ENCODE assay signal across 8 cellular contexts in the genomic region with DNA sequence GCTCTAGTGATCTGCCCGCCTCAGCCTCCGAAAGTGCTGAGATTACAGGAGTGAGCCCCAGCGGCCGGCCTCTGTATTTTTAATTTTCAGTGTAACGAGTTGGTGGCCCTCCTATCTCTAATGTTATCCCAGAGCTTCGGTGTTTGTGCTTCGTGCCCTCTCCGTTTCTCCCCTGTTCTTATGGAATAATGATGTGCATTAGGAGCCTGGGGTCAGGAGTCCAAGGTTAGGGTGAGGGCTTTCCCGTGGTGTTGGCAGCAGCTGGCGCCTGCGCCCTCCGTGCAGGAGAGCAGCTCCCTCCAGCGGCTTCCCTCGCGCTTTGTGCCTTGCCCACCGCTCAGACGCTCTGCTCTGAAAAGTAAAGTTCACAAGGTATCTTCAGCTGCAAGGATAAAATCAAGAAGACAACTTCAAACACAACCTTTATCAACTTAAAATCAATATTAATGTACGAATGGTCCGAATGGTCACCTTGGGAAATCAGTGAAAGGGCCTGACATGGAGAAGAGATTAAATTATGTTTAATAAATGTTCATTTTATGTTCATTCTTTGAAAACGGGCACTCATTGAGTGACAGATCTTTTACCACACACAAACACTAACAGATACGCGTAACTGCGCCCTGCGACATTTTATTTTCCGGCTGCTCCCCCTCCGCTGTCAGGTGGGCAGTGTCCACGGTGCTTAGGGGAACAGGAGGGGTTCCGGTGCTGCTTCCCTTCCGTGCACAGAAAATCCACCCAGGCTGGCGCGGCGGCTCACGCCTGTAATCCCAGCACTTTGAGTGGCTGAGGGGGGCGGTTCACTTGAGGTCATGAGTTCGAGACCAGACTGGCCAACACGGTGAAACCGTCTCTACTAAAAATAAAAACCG.
DNase-seq lines count a peak whose midpoint lies in the region; ATAC-seq and TF ChIP-seq lines count a peak whose summit lies in the region.

No MANE protein-coding gene starts in this region.

- H3K27ac ChIP-seq in naive thymus-derived CD4-positive, alpha-beta T cell (ENCODE audit: low read depth, low read length): no peak overlapping the region
- H3K27ac ChIP-seq in transverse colon: peak overlapping the region in 3 of 4 donors; percentile 0 to 86 (median 31)

- no peaks in the 10 kb centered on the region for H3K27me3 Mint-ChIP-seq in Calu3 (ENCODE audit: unreplicated experiment)
- peaks cover 17% of the 10 kb centered on the region for H3K27me3 Mint-ChIP-seq in activated CD8-positive, alpha-beta memory T cell treated with anti-CD3 and anti-CD28 coated beads, Interleukin-2, amount 10 ng/mL, durations not matched to agents 7 days and 5 days
- peaks cover 0 to 47% (median 0%) of the 10 kb centered on the region in 5 donors for H3K27me3 Mint-ChIP-seq in naive thymus-derived CD4-positive, alpha-beta T cell

- H3K4me3 ChIP-seq in epithelial cell of esophagus (ENCODE audit: low read length): no peak overlapping the region
- peak overlapping the region; percentile 8 for H3K4me3 ChIP-seq in naive thymus-derived CD4-positive, alpha-beta T cell (ENCODE audit: low read length)
- peak overlapping the region in 3 of 4 donors; percentile 47 to 59 (median 56) for H3K4me3 ChIP-seq in transverse colon

- peak overlapping the region; percentile 91 for H3K4me3 Mint-ChIP-seq in Calu3 (ENCODE audit: low read depth, unreplicated experiment)
- peak overlapping the region; percentile 45 for H3K4me3 Mint-ChIP-seq in activated CD8-positive, alpha-beta memory T cell treated with anti-CD3 and anti-CD28 coated beads, Interleukin-2, amount 10 ng/mL, durations not matched to agents 7 days and 5 days
- H3K4me3 Mint-ChIP-seq in naive thymus-derived CD4-positive, alpha-beta T cell: peak overlapping the region; percentile 65 to 96 (median 78)

- TF ChIP-seq POLR2A in transverse colon (IDR thresholded peaks at IDR 0.05): no peak

- H3K27me3 ChIP-seq in naive thymus-derived CD4-positive, alpha-beta T cell (ENCODE audit: control insufficient read depth in 2 of 2, insufficient read depth in 2 of 2, low read length in 2 of 2): no peaks in the 10 kb centered on the region
- no peaks in the 10 kb centered on the region for H3K27me3 ChIP-seq in transverse colon

- no peaks in the 10 kb centered on the region for H3K9me3 Mint-ChIP-seq in Calu3 (ENCODE audit: low read depth, unreplicated experiment)
- no peaks in the 10 kb centered on the region for H3K9me3 Mint-ChIP-seq in activated CD8-positive, alpha-beta memory T cell treated with anti-CD3 and anti-CD28 coated beads, Interleukin-2, amount 10 ng/mL, durations not matched to agents 7 days and 5 days (ENCODE audit: low read depth)
- peaks cover 0 to 1% (median 0%) of the 10 kb centered on the region in 11 donors for H3K9me3 Mint-ChIP-seq in naive thymus-derived CD4-positive, alpha-beta T cell

- intact Hi-C loops in Calu3 (cut with micrococcal nuclease; ENCODE audit: unreplicated experiment): no loop called here
- intact Hi-C loops in naive thymus-derived CD4-positive, alpha-beta T cell (cut with micrococcal nuclease): loop anchor here (1.0 to 10.0 kb wide), 4 partner anchors 62 to 804 kb away; a partner anchor contains a TSS
- intact Hi-C loops in transverse colon (cut with DNase I; ENCODE audit: low total_unique reads): no loop called here

- peak; percentile 46 for ATAC-seq in HG03378 (IDR thresholded peaks at IDR 0.05; ENCODE audit: unreplicated experiment)
- ATAC-seq in activated CD8-positive, alpha-beta memory T cell treated with anti-CD3 and anti-CD28 coated beads, Interleukin-2, amount 10 ng/mL, durations not matched to agents 7 days and 5 days: peak; percentile 53
- ATAC-seq in naive thymus-derived CD4-positive, alpha-beta T cell: peak; percentile 62

- whole genome bisulfite sequencing in transverse colon (ENCODE audit: low coverage in 1 of 2), 2 donors: 30 to 42% methylated on average over 11 to 33 of the region's 38 CpGs

- CTCF ChIA-PET in Calu3 (lab: Charles Lee): interaction anchor here (0.7 to 1.8 kb wide), 2 partner anchors 17 to 499 kb away, joined by 4 to 6 read pairs; no protein-coding TSS in a partner anchor
- CTCF ChIA-PET in activated CD8-positive, alpha-beta memory T cell treated with anti-CD3 and anti-CD28 coated beads, Interleukin-2, amount 10 ng/mL, durations not matched to agents 7 days and 5 days (lab: Charles Lee): interaction anchor here (0.9 to 1.9 kb wide), 8 partner anchors 9 to 251 kb away, joined by 3 to 8 read pairs (median 4); no protein-coding TSS in a partner anchor
- CTCF ChIA-PET in naive thymus-derived CD4-positive, alpha-beta T cell (lab: Charles Lee): interaction anchor here (0.7 kb wide), 1 partner anchor 238 kb away, joined by 5 read pairs; no protein-coding TSS in a partner anchor

- TF ChIP-seq EP300 in transverse colon (IDR thresholded peaks at IDR 0.05; ENCODE audit: low read depth): no peak

- POLR2A ChIA-PET in naive thymus-derived CD4-positive, alpha-beta T cell (lab: Charles Lee): no interaction called here

- H3K36me3 ChIP-seq in naive thymus-derived CD4-positive, alpha-beta T cell (ENCODE audit: control insufficient read depth in 2 of 3, insufficient read depth in 3 of 3, low read length in 3 of 3): no peaks in the 10 kb centered on the region
- no peaks in the 10 kb centered on the region for H3K36me3 ChIP-seq in transverse colon

- no peaks in the 10 kb centered on the region for H3K9me3 ChIP-seq in naive thymus-derived CD4-positive, alpha-beta T cell (ENCODE audit: control insufficient read depth in 2 of 3, low read length in 3 of 3)
- H3K9me3 ChIP-seq in transverse colon: no peaks in the 10 kb centered on the region

- DNase-seq in Calu3: peak; percentile 80
- peak; percentile 53 for DNase-seq in activated CD8-positive, alpha-beta memory T cell treated with anti-CD3 and anti-CD28 coated beads, Interleukin-2, amount 10 ng/mL, durations not matched to agents 7 days and 5 days
- peak; percentile 22 for DNase-seq in epithelial cell of esophagus (ENCODE audit: low read depth)
- peak in 8 of 9 donors; percentile 14 to 48 (median 42) for DNase-seq in naive thymus-derived CD4-positive, alpha-beta T cell
- DNase-seq in transverse colon: peak; percentile 83
- DNase-seq in NCI-H2107 treated with DMSO at 0.1 percent for 48 hours (lab: John Stamatoyannopoulos, UW; ENCODE audit: unreplicated experiment): no peak
- no peak for DNase-seq in NCI-H1417 treated with DMSO at 0.1 percent for 48 hours (lab: John Stamatoyannopoulos, UW)

- in situ Hi-C loops in transverse colon (cut with MboI; ENCODE audit: low pct_ligation_motif_present in 1 of 4, low pct_unique_long_range_greater_than_20kb in 1 of 4, low sequenced_read_pairs in 3 of 4): no loop called here

- peak overlapping the region; percentile 77 for H3K27ac Mint-ChIP-seq in Calu3 (ENCODE audit: unreplicated experiment)
- no peak overlapping the region for H3K27ac Mint-ChIP-seq in activated CD8-positive, alpha-beta memory T cell treated with anti-CD3 and anti-CD28 coated beads, Interleukin-2, amount 10 ng/mL, durations not matched to agents 7 days and 5 days
- H3K27ac Mint-ChIP-seq in naive thymus-derived CD4-positive, alpha-beta T cell: peak overlapping the region in 6 of 9 donors; percentile 1 to 71 (median 62)

- no TSS peak for BruUV-seq in Calu3 (replicated peaks; lab: Mats Ljungman, UMichigan)

- peak; percentile 49 for TF ChIP-seq CTCF in Calu3 (IDR thresholded peaks at IDR 0.05; ENCODE audit: unreplicated experiment)
- peak; percentile 37 for TF ChIP-seq CTCF in epithelial cell of esophagus (IDR thresholded peaks at IDR 0.05; ENCODE audit: insufficient read depth, low read depth, low read length, missing control alignments)
- TF ChIP-seq CTCF in transverse colon (IDR thresholded peaks at IDR 0.05): peak; percentile 28 to 50 (median 41)

- H3K4me1 ChIP-seq in naive thymus-derived CD4-positive, alpha-beta T cell (ENCODE audit: control insufficient read depth in 2 of 2, insufficient read depth in 2 of 2, low read length in 2 of 2): peaks cover 5 to 9% of the 10 kb centered on the region in 2 donors
- H3K4me1 ChIP-seq in transverse colon: peaks cover 5 to 15% (median 9%) of the 10 kb centered on the region in 4 donors

- peaks cover 15% of the 10 kb centered on the region for H3K36me3 Mint-ChIP-seq in Calu3 (ENCODE audit: insufficient read depth, unreplicated experiment)
- no peaks in the 10 kb centered on the region for H3K36me3 Mint-ChIP-seq in activated CD8-positive, alpha-beta memory T cell treated with anti-CD3 and anti-CD28 coated beads, Interleukin-2, amount 10 ng/mL, durations not matched to agents 7 days and 5 days
- H3K36me3 Mint-ChIP-seq in naive thymus-derived CD4-positive, alpha-beta T cell: no peaks in the 10 kb centered on the region

- H3K4me1 Mint-ChIP-seq in Calu3 (ENCODE audit: low read depth, unreplicated experiment): peaks cover 14% of the 10 kb centered on the region
- peaks cover 13% of the 10 kb centered on the region for H3K4me1 Mint-ChIP-seq in activated CD8-positive, alpha-beta memory T cell treated with anti-CD3 and anti-CD28 coated beads, Interleukin-2, amount 10 ng/mL, durations not matched to agents 7 days and 5 days
- H3K4me1 Mint-ChIP-seq in naive thymus-derived CD4-positive, alpha-beta T cell: peaks cover 13 to 14% (median 13%) of the 10 kb centered on the region in 7 donors

Comparison
In these comparisons a context has a peak if more than half of its experiments do, and no peak if none do; other contexts are left out.
1. DNase-seq: peak in Calu3 (single experiment), activated CD8-positive, alpha-beta memory T cell treated with anti-CD3 and anti-CD28 coated beads, Interleukin-2, amount 10 ng/mL, durations not matched to agents 7 days and 5 days (single experiment), epithelial cell of esophagus (single experiment), naive thymus-derived CD4-positive, alpha-beta T cell (8 of 9) and transverse colon (single experiment); none in NCI-H2107 treated with DMSO at 0.1 percent for 48 hours (single experiment) and NCI-H1417 treated with DMSO at 0.1 percent for 48 hours (single experiment).
2. intact Hi-C loops: an anchor here in naive thymus-derived CD4-positive, alpha-beta T cell (1.0 to 10.0 kb wide); none called in Calu3 and transverse colon.
3. Peak in every context shown above with its lines, with median percentiles within 50 percentile points of each other: H3K4me3 Mint-ChIP-seq, CTCF ChIP-seq and ATAC-seq.